1 cellular context compared by ENCODE assay signal in genomic region chr2:227325056-227325823, GRCh38.
A peak's percentile ranks its signal among the peaks of the same experiment; 100 is the strongest.
TF ChIP-seq lines count a peak whose summit lies in the region.

A gene with protein sequence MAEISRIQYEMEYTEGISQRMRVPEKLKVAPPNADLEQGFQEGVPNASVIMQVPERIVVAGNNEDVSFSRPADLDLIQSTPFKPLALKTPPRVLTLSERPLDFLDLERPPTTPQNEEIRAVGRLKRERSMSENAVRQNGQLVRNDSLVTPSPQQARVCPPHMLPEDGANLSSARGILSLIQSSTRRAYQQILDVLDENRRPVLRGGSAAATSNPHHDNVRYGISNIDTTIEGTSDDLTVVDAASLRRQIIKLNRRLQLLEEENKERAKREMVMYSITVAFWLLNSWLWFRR (plus strand): TSS chr2:227325251. CDS start chr2:227330666, 5,415 bp downstream.

TF ChIP-seq in K562, 482 proteins besides CTCF, POLR2A, EP300 and RAD21 (continued from another document and continues in another):
- TF ChIP-seq E2F8 (IDR thresholded peaks at IDR 0.05; ENCODE audit: low read depth, partially characterized antibody) (peak; percentile 78), TFAM (CRISPR knock-in tag; conservative IDR thresholded peaks at IDR 0.05) (no peak), CHD7 (IDR thresholded peaks at IDR 0.05; ENCODE audit: low read depth, low read length) (no peak), U2AF2 (optimal IDR thresholded peaks at IDR 0.05; ENCODE audit: low read depth, low read length) (no peak), ZNF395 (CRISPR knock-in tag; IDR thresholded peaks at IDR 0.05) (no peak), NR2C1 (IDR thresholded peaks at IDR 0.05) (peak; percentile 36; the same call in 1 of the 2 replicates), NR2C1 (tag; IDR thresholded peaks at IDR 0.05) (peak; percentile 43), CEBPB (tag; IDR thresholded peaks at IDR 0.05) (no peak), BRF1 (IDR thresholded peaks at IDR 0.05; ENCODE audit: borderline replicate concordance, extremely low read depth, insufficient read length) (no peak), ZNF76 (CRISPR knock-in tag; IDR thresholded peaks at IDR 0.05; ENCODE audit: borderline replicate concordance) (no peak), RHOXF2B (CRISPR knock-in tag; conservative IDR thresholded peaks at IDR 0.05) (no peak), ZNF197 (CRISPR knock-in tag; IDR thresholded peaks at IDR 0.05; ENCODE audit: low read depth) (no peak), NUFIP1 (IDR thresholded peaks at IDR 0.05; ENCODE audit: partially characterized antibody) (no peak)
- TF ChIP-seq, protein P1, sequence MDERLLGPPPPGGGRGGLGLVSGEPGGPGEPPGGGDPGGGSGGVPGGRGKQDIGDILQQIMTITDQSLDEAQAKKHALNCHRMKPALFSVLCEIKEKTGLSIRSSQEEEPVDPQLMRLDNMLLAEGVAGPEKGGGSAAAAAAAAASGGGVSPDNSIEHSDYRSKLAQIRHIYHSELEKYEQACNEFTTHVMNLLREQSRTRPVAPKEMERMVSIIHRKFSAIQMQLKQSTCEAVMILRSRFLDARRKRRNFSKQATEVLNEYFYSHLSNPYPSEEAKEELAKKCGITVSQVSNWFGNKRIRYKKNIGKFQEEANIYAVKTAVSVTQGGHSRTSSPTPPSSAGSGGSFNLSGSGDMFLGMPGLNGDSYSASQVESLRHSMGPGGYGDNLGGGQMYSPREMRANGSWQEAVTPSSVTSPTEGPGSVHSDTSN (CRISPR knock-in tag; IDR thresholded peaks at IDR 0.05; ENCODE audit: low read depth) = no peak
- TF ChIP-seq, protein P1 (tag; conservative IDR thresholded peaks at IDR 0.05; ENCODE audit: low read depth) = no peak
- TF ChIP-seq, protein P2, sequence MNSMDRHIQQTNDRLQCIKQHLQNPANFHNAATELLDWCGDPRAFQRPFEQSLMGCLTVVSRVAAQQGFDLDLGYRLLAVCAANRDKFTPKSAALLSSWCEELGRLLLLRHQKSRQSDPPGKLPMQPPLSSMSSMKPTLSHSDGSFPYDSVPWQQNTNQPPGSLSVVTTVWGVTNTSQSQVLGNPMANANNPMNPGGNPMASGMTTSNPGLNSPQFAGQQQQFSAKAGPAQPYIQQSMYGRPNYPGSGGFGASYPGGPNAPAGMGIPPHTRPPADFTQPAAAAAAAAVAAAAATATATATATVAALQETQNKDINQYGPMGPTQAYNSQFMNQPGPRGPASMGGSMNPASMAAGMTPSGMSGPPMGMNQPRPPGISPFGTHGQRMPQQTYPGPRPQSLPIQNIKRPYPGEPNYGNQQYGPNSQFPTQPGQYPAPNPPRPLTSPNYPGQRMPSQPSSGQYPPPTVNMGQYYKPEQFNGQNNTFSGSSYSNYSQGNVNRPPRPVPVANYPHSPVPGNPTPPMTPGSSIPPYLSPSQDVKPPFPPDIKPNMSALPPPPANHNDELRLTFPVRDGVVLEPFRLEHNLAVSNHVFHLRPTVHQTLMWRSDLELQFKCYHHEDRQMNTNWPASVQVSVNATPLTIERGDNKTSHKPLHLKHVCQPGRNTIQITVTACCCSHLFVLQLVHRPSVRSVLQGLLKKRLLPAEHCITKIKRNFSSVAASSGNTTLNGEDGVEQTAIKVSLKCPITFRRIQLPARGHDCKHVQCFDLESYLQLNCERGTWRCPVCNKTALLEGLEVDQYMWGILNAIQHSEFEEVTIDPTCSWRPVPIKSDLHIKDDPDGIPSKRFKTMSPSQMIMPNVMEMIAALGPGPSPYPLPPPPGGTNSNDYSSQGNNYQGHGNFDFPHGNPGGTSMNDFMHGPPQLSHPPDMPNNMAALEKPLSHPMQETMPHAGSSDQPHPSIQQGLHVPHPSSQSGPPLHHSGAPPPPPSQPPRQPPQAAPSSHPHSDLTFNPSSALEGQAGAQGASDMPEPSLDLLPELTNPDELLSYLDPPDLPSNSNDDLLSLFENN (IDR thresholded peaks at IDR 0.05; ENCODE audit: low read depth in 2 of 2, low read length in 2 of 2) = 0 out of 4 replicates have a peak, but pooled peaks of 1 of the 2 experiments have one; percentile 14
- TF ChIP-seq, protein P3, sequence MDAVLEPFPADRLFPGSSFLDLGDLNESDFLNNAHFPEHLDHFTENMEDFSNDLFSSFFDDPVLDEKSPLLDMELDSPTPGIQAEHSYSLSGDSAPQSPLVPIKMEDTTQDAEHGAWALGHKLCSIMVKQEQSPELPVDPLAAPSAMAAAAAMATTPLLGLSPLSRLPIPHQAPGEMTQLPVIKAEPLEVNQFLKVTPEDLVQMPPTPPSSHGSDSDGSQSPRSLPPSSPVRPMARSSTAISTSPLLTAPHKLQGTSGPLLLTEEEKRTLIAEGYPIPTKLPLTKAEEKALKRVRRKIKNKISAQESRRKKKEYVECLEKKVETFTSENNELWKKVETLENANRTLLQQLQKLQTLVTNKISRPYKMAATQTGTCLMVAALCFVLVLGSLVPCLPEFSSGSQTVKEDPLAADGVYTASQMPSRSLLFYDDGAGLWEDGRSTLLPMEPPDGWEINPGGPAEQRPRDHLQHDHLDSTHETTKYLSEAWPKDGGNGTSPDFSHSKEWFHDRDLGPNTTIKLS (IDR thresholded peaks at IDR 0.05; ENCODE audit: borderline replicate concordance, low read depth) = peak; percentile 67; the same call in 1 of the 2 replicates
- TF ChIP-seq, protein P4, sequence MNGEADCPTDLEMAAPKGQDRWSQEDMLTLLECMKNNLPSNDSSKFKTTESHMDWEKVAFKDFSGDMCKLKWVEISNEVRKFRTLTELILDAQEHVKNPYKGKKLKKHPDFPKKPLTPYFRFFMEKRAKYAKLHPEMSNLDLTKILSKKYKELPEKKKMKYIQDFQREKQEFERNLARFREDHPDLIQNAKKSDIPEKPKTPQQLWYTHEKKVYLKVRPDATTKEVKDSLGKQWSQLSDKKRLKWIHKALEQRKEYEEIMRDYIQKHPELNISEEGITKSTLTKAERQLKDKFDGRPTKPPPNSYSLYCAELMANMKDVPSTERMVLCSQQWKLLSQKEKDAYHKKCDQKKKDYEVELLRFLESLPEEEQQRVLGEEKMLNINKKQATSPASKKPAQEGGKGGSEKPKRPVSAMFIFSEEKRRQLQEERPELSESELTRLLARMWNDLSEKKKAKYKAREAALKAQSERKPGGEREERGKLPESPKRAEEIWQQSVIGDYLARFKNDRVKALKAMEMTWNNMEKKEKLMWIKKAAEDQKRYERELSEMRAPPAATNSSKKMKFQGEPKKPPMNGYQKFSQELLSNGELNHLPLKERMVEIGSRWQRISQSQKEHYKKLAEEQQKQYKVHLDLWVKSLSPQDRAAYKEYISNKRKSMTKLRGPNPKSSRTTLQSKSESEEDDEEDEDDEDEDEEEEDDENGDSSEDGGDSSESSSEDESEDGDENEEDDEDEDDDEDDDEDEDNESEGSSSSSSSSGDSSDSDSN (IDR thresholded peaks at IDR 0.05; ENCODE audit: borderline replicate concordance in 1 of 2, low read depth in 2 of 2, low read length in 2 of 2) = peak in 1 of 2 experiments; percentile 38; a peak in 1 of 4 replicates
